ENCODE assay signal across 1 cellular context in genomic region chr16:73062640-73063283, GRCh38.
TF ChIP-seq lines count a peak whose summit lies in the region.

No MANE protein-coding gene starts in this region.

TF ChIP-seq in IMR-90, 13 proteins besides CTCF, POLR2A, EP300 and RAD21 (continued from another document):
- TF ChIP-seq MAZ (IDR thresholded peaks at IDR 0.05; ENCODE audit: borderline replicate concordance, low read depth, low read length) (no peak), MAFK (IDR thresholded peaks at IDR 0.05; ENCODE audit: low read depth, low read length) (no peak), RCOR1 (IDR thresholded peaks at IDR 0.05; ENCODE audit: insufficient replicate concordance, low read length) (no peak), RFX5 (IDR thresholded peaks at IDR 0.05; ENCODE audit: low read depth, low read length) (no peak), CHD1 (IDR thresholded peaks at IDR 0.05; ENCODE audit: low read depth, low read length) (no peak), MXI1 (IDR thresholded peaks at IDR 0.05; ENCODE audit: borderline replicate concordance, low read depth, low read length) (no peak)
